ENCODE assay signal across 18 cellular contexts in the genomic region with DNA sequence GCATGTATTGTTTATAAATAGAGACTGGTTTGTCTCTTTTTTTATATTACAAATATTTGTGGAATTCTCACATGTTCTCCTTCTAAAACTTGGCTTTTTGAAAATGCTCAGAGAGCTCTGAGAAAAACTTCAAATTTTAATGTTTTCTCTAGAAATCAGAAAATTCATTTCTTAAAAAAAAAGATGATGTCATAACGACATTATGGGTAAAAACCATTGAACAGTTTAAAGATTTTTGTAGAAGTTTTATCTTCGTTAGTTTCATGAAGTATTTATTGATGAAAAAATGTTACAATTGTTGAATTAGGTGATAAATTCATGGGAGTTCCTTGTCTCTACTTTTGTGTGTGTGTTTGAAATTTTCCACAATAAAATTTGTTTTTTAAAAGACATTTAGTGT.
"Had no signal": no experiment of that assay in that cellular context is flagged by ENCODE, and none has a peak within 500 bp of the region (broad histone marks: within the 10 kb centered on the region; RNA-seq: fewer than 3 reads in every experiment).

No MANE protein-coding gene starts in this region.

- H3K36me3 Mint-ChIP-seq: memory B cell had no signal

- H3K4me3 ChIP-seq: esophagus squamous epithelium, hepatocyte, left ventricle myocardium inferior, lower lobe of right lung, ovary, right atrium auricular region had no signal

- H3K36me3 ChIP-seq: ovary had no signal

- H3K27me3 Mint-ChIP-seq: central memory CD8-positive, alpha-beta T cell; memory B cell had no signal

- H3K9me3 Mint-ChIP-seq: central memory CD8-positive, alpha-beta T cell; effector memory CD8-positive, alpha-beta T cell; memory B cell; mesothelial cell of epicardium; natural killer cell had no signal

- H3K4me1 ChIP-seq: esophagus squamous epithelium, left ventricle myocardium inferior, lower lobe of right lung, right atrium auricular region had no signal

- H3K9me3 ChIP-seq: esophagus squamous epithelium, left ventricle myocardium inferior, lower lobe of right lung, ovary, right atrium auricular region had no signal

- H3K27ac ChIP-seq: esophagus squamous epithelium, hepatocyte, left ventricle myocardium inferior, lower lobe of right lung, ovary, right atrium auricular region had no signal

- H3K4me3 Mint-ChIP-seq: central memory CD8-positive, alpha-beta T cell; effector memory CD8-positive, alpha-beta T cell; memory B cell; mesothelial cell of epicardium; natural killer cell; neural crest cell had no signal

- H3K27ac Mint-ChIP-seq: effector memory CD8-positive, alpha-beta T cell; memory B cell; mesothelial cell of epicardium; natural killer cell had no signal

- DNase-seq: effector memory CD8-positive, alpha-beta T cell; esophagus squamous epithelium; foreskin fibroblast; head of caudate nucleus; left cardiac atrium; left ventricle myocardium inferior; lower lobe of right lung; natural killer cell; ovary; stimulated activated CD4-positive, alpha-beta T cell treated with anti-CD3 and anti-CD28 coated beads, Interleukin-1b, Interleukin-23, amount 100 ng/mL, for 48 hours; stimulated activated CD4-positive, alpha-beta T cell treated with anti-CD3 and anti-CD28 coated beads, Interleukin-4, amount 100 ng/mL, for 24 hours had no signal

- H3K27me3 ChIP-seq: esophagus squamous epithelium, hepatocyte, ovary, right atrium auricular region had no signal

- H2AFZ ChIP-seq: hepatocyte had no signal

- H3K79me2 ChIP-seq: hepatocyte had no signal

- FAIRE-seq: keratinocyte had no signal

- H3K4me2 ChIP-seq: hepatocyte had no signal

- H3K4me1 Mint-ChIP-seq: central memory CD8-positive, alpha-beta T cell; memory B cell; natural killer cell had no signal
